ENCODE assay signal across 8 cellular contexts in the genomic region with DNA sequence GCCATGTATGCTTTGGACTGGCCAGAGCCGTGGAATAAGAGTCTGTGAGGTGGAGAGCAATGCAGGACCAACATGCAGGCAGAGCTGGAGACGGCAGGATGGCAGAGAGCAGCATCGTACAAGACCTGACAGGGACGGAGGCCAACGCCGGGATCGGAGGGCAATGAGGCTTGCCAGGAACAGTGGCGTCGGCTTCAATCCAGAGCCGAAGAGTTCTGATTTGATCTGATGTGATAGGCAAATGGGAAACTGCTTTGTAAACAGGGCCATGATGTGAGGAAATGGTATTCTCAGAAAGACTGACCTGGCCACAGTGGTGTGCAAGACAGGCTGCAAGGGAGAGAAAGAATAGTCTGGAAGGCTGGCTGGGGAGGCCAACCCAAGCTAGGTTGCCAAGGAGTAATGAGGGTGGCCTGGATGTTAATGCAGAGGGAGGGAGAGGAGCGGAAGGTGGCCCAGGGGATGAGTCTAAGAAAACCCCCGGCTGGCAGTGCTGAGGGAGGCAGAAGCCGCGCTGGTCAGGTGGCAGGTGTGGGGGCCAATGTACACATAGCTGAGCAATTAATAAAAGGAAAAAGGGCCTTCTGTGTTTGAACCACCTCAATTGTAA. TPM values are rescaled to one million over a fixed set of nuclear protein-coding genes. Genes with fewer than 3 reads are reported as not detected.
A peak's percentile ranks its signal among the peaks of the same experiment; 100 is the strongest.
DNase-seq lines count a peak whose midpoint lies in the region; ATAC-seq and TF ChIP-seq lines count a peak whose summit lies in the region.

No MANE protein-coding gene starts in this region.

- H3K36me3 ChIP-seq in ascending aorta (no peaks in the 10 kb centered on the region), brain microvascular endothelial cell (replicated peaks) (no peaks in the 10 kb centered on the region)

- peaks cover 5% of the 10 kb centered on the region for H3K4me1 Mint-ChIP-seq in progenitor cell of endocrine pancreas (ENCODE audit: low read depth)

- H3K4me3 ChIP-seq in ascending aorta = peak overlapping the region in 1 of 2 donors; percentile 51
- H3K4me3 ChIP-seq in brain microvascular endothelial cell (ENCODE audit: low read depth, low read length) = no peak overlapping the region

- H3K27me3 Mint-ChIP-seq in progenitor cell of endocrine pancreas = no peaks in the 10 kb centered on the region

- H3K9me3 Mint-ChIP-seq in progenitor cell of endocrine pancreas (ENCODE audit: low read depth) = no peaks in the 10 kb centered on the region

- H3K27ac Mint-ChIP-seq in progenitor cell of endocrine pancreas = peak overlapping the region; percentile 2

- TF ChIP-seq CTCF in ascending aorta (IDR thresholded peaks at IDR 0.05) (no peak), progenitor cell of endocrine pancreas (IDR thresholded peaks at IDR 0.05; ENCODE audit: unreplicated experiment) (no peak), brain microvascular endothelial cell (IDR thresholded peaks at IDR 0.05; ENCODE audit: low read depth, low read length, missing control alignments) (no peak)

- H3K36me3 Mint-ChIP-seq in progenitor cell of endocrine pancreas (ENCODE audit: insufficient read depth) = peaks cover 2% of the 10 kb centered on the region

- no peak for DNase-seq in ascending aorta (ENCODE audit: low spot score in 2 of 2)
- DNase-seq in progenitor cell of endocrine pancreas (ENCODE audit: low spot score, unreplicated experiment) = no peak
- no peak for DNase-seq in brain microvascular endothelial cell
- no peak for DNase-seq in AG20443 (ENCODE audit: low spot score)
- DNase-seq in head of caudate nucleus = no peak

- in situ Hi-C loops in brain microvascular endothelial cell (cut with HindIII; ENCODE audit: low pct_ligation_motif_present, low sequenced_read_pairs) = no loop called here

- H3K9me3 ChIP-seq in ascending aorta = no peaks in the 10 kb centered on the region

- ATAC-seq in GM19397 (IDR thresholded peaks at IDR 0.05; ENCODE audit: unreplicated experiment) (peak; percentile 22), HG03095 (IDR thresholded peaks at IDR 0.05; ENCODE audit: unreplicated experiment) (peak; percentile 24), esophagus mucosa (no peak)

- H3K4me1 ChIP-seq in ascending aorta = peaks cover 0 to 15% of the 10 kb centered on the region in 2 donors

- H3K27ac ChIP-seq in ascending aorta (peak overlapping the region; percentile 86 to 91), brain microvascular endothelial cell (no peak overlapping the region)

- H3K27me3 ChIP-seq in ascending aorta (no peaks in the 10 kb centered on the region), brain microvascular endothelial cell (replicated peaks) (no peaks in the 10 kb centered on the region)

- no peak overlapping the region for H3K4me3 Mint-ChIP-seq in progenitor cell of endocrine pancreas (ENCODE audit: low read depth)

- intact Hi-C loops in ascending aorta (cut with DNase I) = loop anchor here (1.0 kb wide), 1 partner anchor 25 kb away; no protein-coding TSS in a partner anchor
- intact Hi-C loops in head of caudate nucleus (cut with DNase I) = no loop called here

RNA-seq across cellular contexts. Expression of a gene that starts 26.7 kb away (rescaled TPM):
- total RNA-seq in ascending aorta = 1.8 TPM
- total RNA-seq in progenitor cell of endocrine pancreas = 18.2 and 18.9 TPM in 2 replicates
- 10.3 TPM for total RNA-seq in esophagus mucosa
